Comparison of ENCODE assay signal across 25 cellular contexts in the genomic region with DNA sequence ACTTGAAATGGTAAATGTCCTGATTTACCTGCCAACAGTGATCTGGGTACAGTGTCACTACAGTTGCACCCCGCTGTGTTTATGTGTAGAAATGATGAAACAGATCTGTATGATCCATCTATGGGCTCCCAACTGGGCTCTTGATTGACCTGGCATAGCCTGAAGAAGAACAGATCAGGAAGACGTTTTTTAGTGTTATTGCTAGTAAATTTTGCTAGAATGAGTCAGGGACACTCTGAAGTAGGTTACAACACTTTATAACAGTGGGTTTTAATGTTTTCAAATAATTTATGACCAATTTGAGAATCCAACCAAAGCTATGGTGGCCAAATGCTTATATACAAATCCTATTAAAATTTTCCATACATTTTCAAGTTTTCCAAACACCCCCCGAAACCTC.
"Had no signal": no experiment of that assay in that cellular context is flagged by ENCODE, and none has a peak within 500 bp of the region (broad histone marks: within the 10 kb centered on the region; RNA-seq: fewer than 3 reads in every experiment).

No MANE protein-coding gene starts in this region.

- H3K27me3 ChIP-seq: esophagus muscularis mucosa, hepatocyte, neutrophil, right lobe of liver, spleen, tibial artery, upper lobe of left lung, uterus had no signal

- H3K36me3 Mint-ChIP-seq: naive thymus-derived CD4-positive, alpha-beta T cell; stimulated activated memory B cell treated with anti-CD40 and anti-IgM and Interleukin-4, amounts not matched to agents 10 μg/mL and 1 μg/mL and 100 μg/mL, for 72 hours had no signal

- DNase-seq: effector memory CD8-positive, alpha-beta T cell; foreskin melanocyte; head of caudate nucleus; left colon; left ventricle myocardium superior; mesenchymal stem cell; naive thymus-derived CD4-positive, alpha-beta T cell; psoas muscle; retina; right lobe of liver; spleen; stimulated activated CD4-positive, alpha-beta T cell treated with anti-CD3 and anti-CD28 coated beads, Interleukin-15, amount 100 ng/mL, for 24 hours; stimulated activated CD4-positive, alpha-beta T cell treated with anti-CD3 and anti-CD28 coated beads, Interleukin-1b, Interleukin-23, amount 100 ng/mL, for 48 hours; stimulated activated CD4-positive, alpha-beta T cell treated with anti-CD3 and anti-CD28 coated beads, Interleukin-4, amount 100 ng/mL, for 24 hours; tibial artery; upper lobe of left lung; uterus had no signal

- H3K27me3 Mint-ChIP-seq: dendritic cell treated with granulocyte-macrophage colony-stimulating factor and Interleukin-4, amounts not matched to agents 40 ng/mL and 50 ng/mL, for 4 days; effector memory CD8-positive, alpha-beta T cell; naive thymus-derived CD4-positive, alpha-beta T cell; stimulated activated memory B cell treated with anti-CD40 and anti-IgM and Interleukin-4, amounts not matched to agents 10 μg/mL and 1 μg/mL and 100 μg/mL, for 72 hours; stimulated activated naive CD8-positive, alpha-beta T cell treated with anti-CD3 and anti-CD28 coated beads, Interleukin-15, Interleukin-2, amounts not matched to agents 100 ng/mL and 50 ng/mL, for 24 hours had no signal

- H3K4me1 Mint-ChIP-seq: naive thymus-derived CD4-positive, alpha-beta T cell; stimulated activated memory B cell treated with anti-CD40 and anti-IgM and Interleukin-4, amounts not matched to agents 10 μg/mL and 1 μg/mL and 100 μg/mL, for 72 hours had no signal

- H3K9me3 ChIP-seq: esophagus muscularis mucosa, neutrophil, psoas muscle, right lobe of liver, spleen, tibial artery, upper lobe of left lung, uterus had no signal

- H3K27ac ChIP-seq: epithelial cell of prostate, esophagus muscularis mucosa, hepatocyte, neutrophil, psoas muscle, right lobe of liver, spleen, tibial artery, upper lobe of left lung, uterus had no signal

- H3K79me2 ChIP-seq: hepatocyte had no signal

- H3K4me3 Mint-ChIP-seq: dendritic cell treated with granulocyte-macrophage colony-stimulating factor and Interleukin-4, amounts not matched to agents 40 ng/mL and 50 ng/mL, for 4 days; effector memory CD8-positive, alpha-beta T cell; naive thymus-derived CD4-positive, alpha-beta T cell; stimulated activated memory B cell treated with anti-CD40 and anti-IgM and Interleukin-4, amounts not matched to agents 10 μg/mL and 1 μg/mL and 100 μg/mL, for 72 hours; stimulated activated naive CD8-positive, alpha-beta T cell treated with anti-CD3 and anti-CD28 coated beads, Interleukin-15, Interleukin-2, amounts not matched to agents 100 ng/mL and 50 ng/mL, for 24 hours had no signal

- H3K9me3 Mint-ChIP-seq: stimulated activated memory B cell treated with anti-CD40 and anti-IgM and Interleukin-4, amounts not matched to agents 10 μg/mL and 1 μg/mL and 100 μg/mL, for 72 hours had no signal

- H3K36me3 ChIP-seq: esophagus muscularis mucosa, neutrophil, right lobe of liver, spleen, tibial artery, upper lobe of left lung had no signal

- H3K4me3 ChIP-seq: esophagus muscularis mucosa, hepatocyte, lung, psoas muscle, right lobe of liver, spleen, tibial artery, upper lobe of left lung, uterus had no signal

- H3K4me1 ChIP-seq: esophagus muscularis mucosa, psoas muscle, right lobe of liver, spleen, tibial artery, upper lobe of left lung, uterus had no signal

- H3K4me2 ChIP-seq: hepatocyte had no signal

- H2AFZ ChIP-seq: hepatocyte had no signal

- H3K27ac Mint-ChIP-seq: dendritic cell treated with granulocyte-macrophage colony-stimulating factor and Interleukin-4, amounts not matched to agents 40 ng/mL and 50 ng/mL, for 4 days; effector memory CD8-positive, alpha-beta T cell; naive thymus-derived CD4-positive, alpha-beta T cell; stimulated activated memory B cell treated with anti-CD40 and anti-IgM and Interleukin-4, amounts not matched to agents 10 μg/mL and 1 μg/mL and 100 μg/mL, for 72 hours; stimulated activated naive CD8-positive, alpha-beta T cell treated with anti-CD3 and anti-CD28 coated beads, Interleukin-15, Interleukin-2, amounts not matched to agents 100 ng/mL and 50 ng/mL, for 24 hours had no signal
